8 cellular contexts compared by ENCODE assay signal in the genomic region with DNA sequence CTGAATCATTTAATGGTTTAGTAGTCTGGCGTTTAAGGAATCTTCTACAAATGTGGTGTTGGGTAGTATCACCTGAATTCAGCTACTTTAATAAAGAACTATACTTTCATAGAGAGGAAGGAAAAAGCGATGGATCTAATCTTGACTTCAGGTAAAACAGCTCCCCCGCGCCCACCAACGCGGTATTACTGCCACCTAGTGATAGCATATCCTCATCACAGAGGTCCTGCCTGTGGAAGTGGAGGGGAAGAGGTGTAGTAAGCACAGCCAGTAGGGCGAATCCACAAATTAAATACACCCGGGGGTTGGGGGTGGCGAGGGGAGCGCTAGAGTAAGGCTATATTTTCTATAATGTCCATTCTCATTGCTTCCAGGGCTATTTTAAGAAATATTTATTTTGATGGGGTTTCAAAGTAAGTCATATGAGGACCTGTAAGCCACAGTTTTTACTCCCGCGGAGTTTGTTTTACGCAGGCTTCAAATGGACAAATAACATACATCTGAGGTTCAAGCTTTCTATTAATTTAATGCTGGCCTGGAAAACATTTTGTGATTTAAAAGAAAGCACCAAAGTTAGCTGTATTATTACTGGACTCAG. TPM values are rescaled to one million over a fixed set of nuclear protein-coding genes. Genes with fewer than 3 reads are reported as not detected.
DNase-seq lines count a peak whose midpoint lies in the region; ATAC-seq, FAIRE-seq and TF ChIP-seq lines count a peak whose summit lies in the region.

No MANE protein-coding gene starts in this region.

- WGBS in H1 (ENCODE audit: extremely low coverage in 1 of 2, insufficient coverage in 1 of 2, insufficient read length in 1 of 2, insufficient replicate concordance in 2 of 2, low coverage in 1 of 2, low lambda C conversion rate in 2 of 2, missing lambda C conversion rate in 1 of 2), 2 experiments = 30% methylated on average over 13 of the region's 13 CpGs; no CpG with 5 or more reads in 1 of the 2 experiments

- H3K4me1 ChIP-seq in H1 (replicated peaks in 1 of 4; ENCODE audit: control insufficient read depth in 3 of 4, insufficient read depth in 4 of 4, low read length in 3 of 4) = peaks cover 0 to 2% (median 0%) of the 10 kb centered on the region in 4 experiments; a peak in 1 of 7 replicates
- peaks cover 0 to 19% of the 10 kb centered on the region in 2 donors for H3K4me1 ChIP-seq in thoracic aorta (ENCODE audit: control insufficient read depth in 1 of 2, low read depth in 2 of 2)

- H3K23ac ChIP-seq in H1 (ENCODE audit: insufficient read length) = no peak overlapping the region

- intact Hi-C loops in activated CD4-positive, alpha-beta memory T cell treated with anti-CD3 and anti-CD28 coated beads for 36 hours (cut with micrococcal nuclease) = loop anchor here (1.0 to 10.0 kb wide), 5 partner anchors 86 to 1664 kb away; a partner anchor contains a TSS

- no peak overlapping the region for H2BK15ac ChIP-seq in H1 (ENCODE audit: low read length)

- peak; percentile 96 to 97 for TF ChIP-seq RAD21 in H1 (IDR thresholded peaks at IDR 0.05 in 1 of 2, conservative IDR thresholded peaks at IDR 0.05 in 1 of 2; ENCODE audit: low read depth in 2 of 2, low read length in 2 of 2)

- TF ChIP-seq CTCF in AG09309 (IDR thresholded peaks at IDR 0.05; ENCODE audit: control insufficient read depth, insufficient read depth, low read depth, low read length, missing control alignments) = peak; percentile 55
- TF ChIP-seq CTCF in H1 (IDR thresholded peaks at IDR 0.05; ENCODE audit: control extremely low read depth in 1 of 3, insufficient read depth in 1 of 3, low read depth in 1 of 3, low read length in 3 of 3) = peak; percentile 74 to 89 (median 79)
- TF ChIP-seq CTCF in thoracic aorta (IDR thresholded peaks at IDR 0.05) = peak; percentile 57

- no peak overlapping the region for H4K91ac ChIP-seq in H1 (replicated peaks; ENCODE audit: insufficient read length, low read length)

- H4K8ac ChIP-seq in H1 (ENCODE audit: extremely low read depth, insufficient read depth, low read length) = no peak overlapping the region

- H3K27me3 ChIP-seq in H1 (replicated peaks in 1 of 4; ENCODE audit: control insufficient read depth in 3 of 4, extremely low read depth in 1 of 4, insufficient read depth in 3 of 4, low read length in 3 of 4) (no peaks in the 10 kb centered on the region), thoracic aorta (replicated peaks; ENCODE audit: insufficient read depth) (no peaks in the 10 kb centered on the region)

- H3K9me3 ChIP-seq in H1 (ENCODE audit: insufficient read depth in 2 of 2, low read depth in 1 of 2, low read length in 1 of 2) = no peaks in the 10 kb centered on the region
- no peaks in the 10 kb centered on the region for H3K9me3 ChIP-seq in thoracic aorta

- H4K20me1 ChIP-seq in H1 (replicated peaks in 1 of 2; ENCODE audit: control insufficient read depth in 1 of 2, insufficient read depth in 2 of 2, low read length in 2 of 2) = no peaks in the 10 kb centered on the region

- H2BK5ac ChIP-seq in H1 (ENCODE audit: low read depth, low read length) = no peak overlapping the region

- no peak overlapping the region for H2BK20ac ChIP-seq in H1 (ENCODE audit: low read length)

- CTCF ChIA-PET in activated CD4-positive, alpha-beta memory T cell treated with anti-CD3 and anti-CD28 coated beads for 36 hours (lab: Charles Lee) = interaction anchor here (0.5 to 2.4 kb wide), 50 partner anchors 9 to 404 kb away, joined by 3 to 35 read pairs (median 4); a partner anchor contains a TSS
- CTCF ChIA-PET in H1 (lab: Charles Lee; ENCODE audit: partially characterized antibody) = interaction anchor here (0.6 to 3.5 kb wide), 55 partner anchors 9 to 606 kb away, joined by 3 to 29 read pairs (median 4); a partner anchor contains a TSS

- H3K9me3 Mint-ChIP-seq in activated CD4-positive, alpha-beta memory T cell treated with anti-CD3 and anti-CD28 coated beads for 36 hours = no peaks in the 10 kb centered on the region
- H3K9me3 Mint-ChIP-seq in natural killer cell treated with Interleukin-12 subunit alpha and Interleukin-12 subunit beta and Interleukin-15 and Interleukin-18, amount 100 ng/mL, for 72 hours = no peaks in the 10 kb centered on the region

- H3K4me2 ChIP-seq in H1 (ENCODE audit: insufficient read depth in 1 of 2, low read depth in 2 of 2, low read length in 2 of 2) = no peak overlapping the region

- DNase-seq in AG09309 (ENCODE audit: low read depth) (no peak), NCI-H69 (lab: John Stamatoyannopoulos, UW) (peak; percentile 68), H1 (ENCODE audit: low read depth in 1 of 2, low spot score in 2 of 2) (peak in 1 of 2 experiments; percentile 83), thoracic aorta (ENCODE audit: low spot score) (no peak)
- peak; percentile 85 for DNase-seq in activated CD4-positive, alpha-beta memory T cell treated with anti-CD3 and anti-CD28 coated beads for 36 hours
- DNase-seq in natural killer cell treated with Interleukin-12 subunit alpha and Interleukin-12 subunit beta and Interleukin-15 and Interleukin-18, amount 100 ng/mL, for 72 hours (ENCODE audit: low spot score) = peak; percentile 65

- no peaks in the 10 kb centered on the region for H3K36me3 Mint-ChIP-seq in activated CD4-positive, alpha-beta memory T cell treated with anti-CD3 and anti-CD28 coated beads for 36 hours
- no peaks in the 10 kb centered on the region for H3K36me3 Mint-ChIP-seq in natural killer cell treated with Interleukin-12 subunit alpha and Interleukin-12 subunit beta and Interleukin-15 and Interleukin-18, amount 100 ng/mL, for 72 hours

- no peak overlapping the region for H2AK5ac ChIP-seq in H1 (ENCODE audit: low read depth, low read length)

- H2BK120ac ChIP-seq in H1 (replicated peaks; ENCODE audit: low read depth, low read length) = no peak overlapping the region

- peaks cover 3% of the 10 kb centered on the region for H3K27me3 Mint-ChIP-seq in activated CD4-positive, alpha-beta memory T cell treated with anti-CD3 and anti-CD28 coated beads for 36 hours
- peaks cover 14 to 23% of the 10 kb centered on the region in 2 donors for H3K27me3 Mint-ChIP-seq in natural killer cell treated with Interleukin-12 subunit alpha and Interleukin-12 subunit beta and Interleukin-15 and Interleukin-18, amount 100 ng/mL, for 72 hours

- H2AFZ ChIP-seq in H1 (ENCODE audit: low read length) = no peak overlapping the region

- H3K79me2 ChIP-seq in H1 (ENCODE audit: control insufficient read depth in 1 of 2, insufficient read depth in 2 of 2, low read length in 2 of 2) = no peaks in the 10 kb centered on the region

- H3K27ac ChIP-seq in H1 (ENCODE audit: low read depth, low read length) (no peak overlapping the region), thoracic aorta (peak overlapping the region in 1 of 2 donors; percentile 8)

- no peak overlapping the region for H3K9ac ChIP-seq in H1 (replicated peaks in 1 of 4; ENCODE audit: extremely low read depth in 1 of 4, low read depth in 3 of 4, low read length in 3 of 4)

- H3K4me3 Mint-ChIP-seq in activated CD4-positive, alpha-beta memory T cell treated with anti-CD3 and anti-CD28 coated beads for 36 hours = no peak overlapping the region
- no peak overlapping the region for H3K4me3 Mint-ChIP-seq in natural killer cell treated with Interleukin-12 subunit alpha and Interleukin-12 subunit beta and Interleukin-15 and Interleukin-18, amount 100 ng/mL, for 72 hours

- ATAC-seq in GM18861 (IDR thresholded peaks at IDR 0.05; ENCODE audit: unreplicated experiment) = peak; percentile 84
- ATAC-seq in HG03025 (IDR thresholded peaks at IDR 0.05; ENCODE audit: low FRiP score, unreplicated experiment) = peak; percentile 79
- ATAC-seq in natural killer cell treated with Interleukin-12 subunit alpha and Interleukin-12 subunit beta and Interleukin-15 and Interleukin-18, amount 100 ng/mL, for 72 hours = peak; percentile 69 to 78
- ATAC-seq in thoracic aorta (ENCODE audit: insufficient number of reproducible peaks, low FRiP score, low read depth) = peak; percentile 65

- H3K4ac ChIP-seq in H1 (replicated peaks; ENCODE audit: insufficient read length, low read depth, low read length) = no peak overlapping the region

- H3K27ac Mint-ChIP-seq in activated CD4-positive, alpha-beta memory T cell treated with anti-CD3 and anti-CD28 coated beads for 36 hours = no peak overlapping the region
- no peak overlapping the region for H3K27ac Mint-ChIP-seq in natural killer cell treated with Interleukin-12 subunit alpha and Interleukin-12 subunit beta and Interleukin-15 and Interleukin-18, amount 100 ng/mL, for 72 hours

- H3K79me1 ChIP-seq in H1 (ENCODE audit: low read depth, low read length) = no peaks in the 10 kb centered on the region

- no peaks in the 10 kb centered on the region; the same call in 1 of the 2 replicates for H3K23me2 ChIP-seq in H1 (ENCODE audit: low read depth, low read length)

- H3K18ac ChIP-seq in H1 (ENCODE audit: extremely low read depth, low read length) = no peak overlapping the region

- no peak for TF ChIP-seq EP300 in H1 (IDR thresholded peaks at IDR 0.05; ENCODE audit: borderline replicate concordance in 1 of 2, low read depth in 2 of 2, low read length in 2 of 2)

- H3K4me1 Mint-ChIP-seq in activated CD4-positive, alpha-beta memory T cell treated with anti-CD3 and anti-CD28 coated beads for 36 hours (ENCODE audit: low read depth) = no peaks in the 10 kb centered on the region
- peaks cover 3 to 11% of the 10 kb centered on the region in 2 donors for H3K4me1 Mint-ChIP-seq in natural killer cell treated with Interleukin-12 subunit alpha and Interleukin-12 subunit beta and Interleukin-15 and Interleukin-18, amount 100 ng/mL, for 72 hours (ENCODE audit: low read depth in 2 of 2)

- H3K36me3 ChIP-seq in H1 (ENCODE audit: control insufficient read depth in 2 of 4, insufficient read depth in 4 of 4, low read length in 3 of 4) = no peaks in the 10 kb centered on the region
- no peaks in the 10 kb centered on the region for H3K36me3 ChIP-seq in thoracic aorta

- POLR2A ChIA-PET in activated CD4-positive, alpha-beta memory T cell treated with anti-CD3 and anti-CD28 coated beads for 36 hours (lab: Charles Lee) = interaction anchor here (1.6 kb wide), 1 partner anchor 245 kb away, joined by 5 read pairs; a partner anchor contains a TSS
- POLR2A ChIA-PET in H1 (lab: Charles Lee; ENCODE audit: partially characterized antibody) = interaction anchor here (1.1 to 1.9 kb wide), 2 partner anchors 76 to 245 kb away, joined by 3 to 8 read pairs; a partner anchor contains a TSS

- no peak for TF ChIP-seq POLR2A in H1 (IDR thresholded peaks at IDR 0.05; ENCODE audit: control extremely low read depth in 1 of 2, low read depth in 2 of 2, low read length in 2 of 2)

- H3K4me3 ChIP-seq in AG09309 (ENCODE audit: control insufficient read depth, low read depth, low read length) = no peak overlapping the region
- no peak overlapping the region for H3K4me3 ChIP-seq in H1 (ENCODE audit: extremely low read depth in 1 of 4, insufficient read depth in 2 of 4, low read depth in 3 of 4, low read length in 4 of 4)
- H3K4me3 ChIP-seq in thoracic aorta = no peak overlapping the region

- H2BK12ac ChIP-seq in H1 (ENCODE audit: low read depth, low read length) = no peak overlapping the region

- no peak overlapping the region for H3K14ac ChIP-seq in H1 (ENCODE audit: insufficient read length)

- FAIRE-seq in H1 (lab: Jason Lieb, UNC) = peak; percentile 83

- no peak overlapping the region for H4K5ac ChIP-seq in H1 (ENCODE audit: insufficient read length, low read depth, low read length)

- H3K56ac ChIP-seq in H1 (replicated peaks; ENCODE audit: insufficient read length, low read depth, low read length) = no peak overlapping the region

RNA-seq across cellular contexts. Expression of a gene that starts 8.3 kb away (rescaled TPM):
- 10 to 100 TPM; 23.6 TPM for total RNA-seq in activated CD4-positive, alpha-beta memory T cell treated with anti-CD3 and anti-CD28 coated beads for 36 hours
- not detected in 2 replicates for total RNA-seq in H1 (2021; fragmentation: NEBNext Ultra II Directional; extraction: Animal tissue kit (Norgen Biotek cat#: 25700))
- polyA plus RNA-seq in H1 (2011; rRNA removed) = not detected in 2 replicates
- not detected for polyA plus RNA-seq in H1 (2011; cell fraction: cytosol; rRNA removed)
- polyA plus RNA-seq in H1 (2011; cell fraction: nucleus; rRNA removed) = not detected
- not detected in 4 replicates for polyA plus RNA-seq in H1 (2012, experiment 1 of 2)
- polyA plus RNA-seq in H1 (2012, experiment 2 of 2) = not detected
- polyA plus RNA-seq in H1 (2013, experiment 1 of 2) = not detected
- polyA plus RNA-seq in H1 (2013, experiment 2 of 2) = not detected
- 0.20 TPM in 1 of 2 replicates, not detected in the other for polyA minus RNA-seq in H1 (2011; rRNA and poly(A)+ RNA removed)
- not detected for polyA minus RNA-seq in H1 (2011; cell fraction: cytosol; rRNA and poly(A)+ RNA removed)
- not detected for polyA minus RNA-seq in H1 (2011; cell fraction: nucleus; rRNA and poly(A)+ RNA removed)
- 10 to 100 TPM; 15.9 to 23.4 TPM for total RNA-seq in natural killer cell treated with Interleukin-12 subunit alpha and Interleukin-12 subunit beta and Interleukin-15 and Interleukin-18, amount 100 ng/mL, for 72 hours
- 1 to 10 TPM; 1.6 TPM for total RNA-seq in thoracic aorta

Comparison
In these comparisons a context has a peak if more than half of its experiments do, and no peak if none do; other contexts are left out.
1. DNase-seq: peak in NCI-H69 (single experiment), activated CD4-positive, alpha-beta memory T cell treated with anti-CD3 and anti-CD28 coated beads for 36 hours (single experiment) and natural killer cell treated with Interleukin-12 subunit alpha and Interleukin-12 subunit beta and Interleukin-15 and Interleukin-18, amount 100 ng/mL, for 72 hours (single experiment); none in AG09309 (single experiment) and thoracic aorta (single experiment).
2. RNA of a gene that starts 8.3 kb away (total RNA-seq): 23.6 TPM in activated CD4-positive, alpha-beta memory T cell treated with anti-CD3 and anti-CD28 coated beads for 36 hours and 15.9 to 23.4 TPM in natural killer cell treated with Interleukin-12 subunit alpha and Interleukin-12 subunit beta and Interleukin-15 and Interleukin-18, amount 100 ng/mL, for 72 hours; 1.6 TPM in thoracic aorta and not detected in H1; every median in the first group is over 4 times any median in the second.
3. Peak in every context shown above with its lines, with median percentiles within 50 percentile points of each other: CTCF ChIP-seq and ATAC-seq.